ENCODE assay signal across 11 cellular contexts in genomic region chr9:76181020-76181641, GRCh38.
A peak's percentile ranks its signal among the peaks of the same experiment; 100 is the strongest.
DNase-seq lines count a peak whose midpoint lies in the region; ATAC-seq and TF ChIP-seq lines count a peak whose summit lies in the region.
"Had no signal": no experiment of that assay in that cellular context is flagged by ENCODE, and none has a peak within 500 bp of the region (broad histone marks: within the 10 kb centered on the region; RNA-seq: fewer than 3 reads in every experiment).

No MANE protein-coding gene starts in this region.

- peak overlapping the region; percentile 69 for H3K27ac Mint-ChIP-seq in activated T-cell treated with anti-CD3 and anti-CD28 coated beads, Interleukin-2, amount 50 U/mL, for 24 hours
- H3K27ac Mint-ChIP-seq in stimulated activated naive CD8-positive, alpha-beta T cell treated with anti-CD3 and anti-CD28 coated beads, Interleukin-15, amount 100 ng/mL, for 72 hours, result peak overlapping the region in 1 of 2 donors; percentile 88
- no peak overlapping the region for H3K27ac Mint-ChIP-seq in activated CD4-positive, alpha-beta memory T cell treated with anti-CD3 and anti-CD28 coated beads, Interleukin-2, amount 10 ng/mL, durations not matched to agents 7 days and 5 days
- H3K27ac Mint-ChIP-seq: CD4-positive, CD25-positive, alpha-beta regulatory T cell had no signal

- no peaks in the 10 kb centered on the region for H3K27me3 ChIP-seq in SJSA1 (replicated peaks)

- peak overlapping the region; percentile 42; the same call in 1 of the 2 replicates for H3K27ac ChIP-seq in SJSA1

- H3K9me3 Mint-ChIP-seq in activated T-cell treated with anti-CD3 and anti-CD28 coated beads, Interleukin-2, amount 50 U/mL, for 24 hours, result no peaks in the 10 kb centered on the region
- H3K9me3 Mint-ChIP-seq in stimulated activated naive CD8-positive, alpha-beta T cell treated with anti-CD3 and anti-CD28 coated beads, Interleukin-15, amount 100 ng/mL, for 72 hours, result no peaks in the 10 kb centered on the region
- H3K9me3 Mint-ChIP-seq in activated CD4-positive, alpha-beta memory T cell treated with anti-CD3 and anti-CD28 coated beads, Interleukin-2, amount 10 ng/mL, durations not matched to agents 7 days and 5 days, result no peaks in the 10 kb centered on the region

- POLR2A ChIA-PET in activated CD4-positive, alpha-beta memory T cell treated with anti-CD3 and anti-CD28 coated beads, Interleukin-2, amount 10 ng/mL, durations not matched to agents 7 days and 5 days (lab: Charles Lee), result no interaction called here

- peaks cover 14% of the 10 kb centered on the region for H3K36me3 ChIP-seq in SJSA1

- no peak for TF ChIP-seq CTCF in foreskin fibroblast (IDR thresholded peaks at IDR 0.05; ENCODE audit: low read depth, low read length)

- H3K4me3 ChIP-seq in SJSA1, result no peak overlapping the region
- no peak overlapping the region for H3K4me3 ChIP-seq in foreskin fibroblast (ENCODE audit: low read depth in 1 of 2, low read length in 2 of 2)
- H3K4me3 ChIP-seq: K562 had no signal

- ATAC-seq in stimulated activated naive CD8-positive, alpha-beta T cell treated with anti-CD3 and anti-CD28 coated beads, Interleukin-15, amount 100 ng/mL, for 72 hours, result peak; percentile 93
- no peak for ATAC-seq in GM18502 (IDR thresholded peaks at IDR 0.05; ENCODE audit: poor library complexity, unreplicated experiment)
- ATAC-seq: K562 had no signal

- H3K9me3 ChIP-seq in SJSA1 (replicated peaks), result no peaks in the 10 kb centered on the region

- peaks cover 55% of the 10 kb centered on the region for H3K36me3 Mint-ChIP-seq in activated T-cell treated with anti-CD3 and anti-CD28 coated beads, Interleukin-2, amount 50 U/mL, for 24 hours (ENCODE audit: low read depth)
- H3K36me3 Mint-ChIP-seq in activated CD4-positive, alpha-beta memory T cell treated with anti-CD3 and anti-CD28 coated beads, Interleukin-2, amount 10 ng/mL, durations not matched to agents 7 days and 5 days (ENCODE audit: low read depth), result no peaks in the 10 kb centered on the region

- CTCF ChIA-PET in activated CD4-positive, alpha-beta memory T cell treated with anti-CD3 and anti-CD28 coated beads, Interleukin-2, amount 10 ng/mL, durations not matched to agents 7 days and 5 days (lab: Charles Lee), result no interaction called here

- peaks cover 15% of the 10 kb centered on the region for H3K4me1 ChIP-seq in SJSA1 (replicated peaks)

- peaks cover 19% of the 10 kb centered on the region for H3K4me1 Mint-ChIP-seq in activated T-cell treated with anti-CD3 and anti-CD28 coated beads, Interleukin-2, amount 50 U/mL, for 24 hours (ENCODE audit: low read depth)
- H3K4me1 Mint-ChIP-seq in stimulated activated naive CD8-positive, alpha-beta T cell treated with anti-CD3 and anti-CD28 coated beads, Interleukin-15, amount 100 ng/mL, for 72 hours, result peaks cover 15% of the 10 kb centered on the region
- H3K4me1 Mint-ChIP-seq in activated CD4-positive, alpha-beta memory T cell treated with anti-CD3 and anti-CD28 coated beads, Interleukin-2, amount 10 ng/mL, durations not matched to agents 7 days and 5 days, result peaks cover 12% of the 10 kb centered on the region
- H3K4me1 Mint-ChIP-seq: CD4-positive, CD25-positive, alpha-beta regulatory T cell had no signal

- in situ Hi-C loops in KBM-7 (cut with MboI; ENCODE audit: low pct_unique_long_range_greater_than_20kb, low sequenced_read_pairs), result no loop called here

- DNase-seq in activated T-cell treated with anti-CD3 and anti-CD28 coated beads, Interleukin-2, amount 50 U/mL, for 24 hours, result no peak
- no peak for DNase-seq in activated T-cell treated with anti-CD3 and anti-CD28 coated beads, Interleukin-2, amount 50 U/mL, for 1 hour
- peak in 1 of 2 experiments; percentile 53 for DNase-seq in SJSA1 (ENCODE audit: low read depth in 1 of 2, low spot score in 2 of 2)
- DNase-seq in foreskin fibroblast, result peak; percentile 48 to 60
- peak; percentile 9 to 34 for DNase-seq in stimulated activated naive CD8-positive, alpha-beta T cell treated with anti-CD3 and anti-CD28 coated beads, Interleukin-15, amount 100 ng/mL, for 72 hours
- no peak for DNase-seq in activated CD4-positive, alpha-beta memory T cell treated with anti-CD3 and anti-CD28 coated beads, Interleukin-2, amount 10 ng/mL, durations not matched to agents 7 days and 5 days
- no peak for DNase-seq in KBM-7
- DNase-seq: caudate nucleus; CD4-positive, CD25-positive, alpha-beta regulatory T cell had no signal

- no peaks in the 10 kb centered on the region for H3K27me3 Mint-ChIP-seq in activated T-cell treated with anti-CD3 and anti-CD28 coated beads, Interleukin-2, amount 50 U/mL, for 24 hours
- no peaks in the 10 kb centered on the region for H3K27me3 Mint-ChIP-seq in stimulated activated naive CD8-positive, alpha-beta T cell treated with anti-CD3 and anti-CD28 coated beads, Interleukin-15, amount 100 ng/mL, for 72 hours
- no peaks in the 10 kb centered on the region for H3K27me3 Mint-ChIP-seq in activated CD4-positive, alpha-beta memory T cell treated with anti-CD3 and anti-CD28 coated beads, Interleukin-2, amount 10 ng/mL, durations not matched to agents 7 days and 5 days
- H3K27me3 Mint-ChIP-seq: CD4-positive, CD25-positive, alpha-beta regulatory T cell had no signal

- no peak overlapping the region for H3K4me3 Mint-ChIP-seq in activated T-cell treated with anti-CD3 and anti-CD28 coated beads, Interleukin-2, amount 50 U/mL, for 24 hours
- no peak overlapping the region for H3K4me3 Mint-ChIP-seq in stimulated activated naive CD8-positive, alpha-beta T cell treated with anti-CD3 and anti-CD28 coated beads, Interleukin-15, amount 100 ng/mL, for 72 hours
- no peak overlapping the region for H3K4me3 Mint-ChIP-seq in activated CD4-positive, alpha-beta memory T cell treated with anti-CD3 and anti-CD28 coated beads, Interleukin-2, amount 10 ng/mL, durations not matched to agents 7 days and 5 days
- H3K4me3 Mint-ChIP-seq: CD4-positive, CD25-positive, alpha-beta regulatory T cell had no signal

Comparison
In these comparisons a context has a peak if more than half of its experiments do, and no peak if none do; other contexts are left out.
1. DNase-seq: peak in foreskin fibroblast (2 of 2) and stimulated activated naive CD8-positive, alpha-beta T cell treated with anti-CD3 and anti-CD28 coated beads, Interleukin-15, amount 100 ng/mL, for 72 hours (2 of 2); none in activated T-cell treated with anti-CD3 and anti-CD28 coated beads, Interleukin-2, amount 50 U/mL, for 24 hours (single experiment), activated T-cell treated with anti-CD3 and anti-CD28 coated beads, Interleukin-2, amount 50 U/mL, for 1 hour (single experiment), activated CD4-positive, alpha-beta memory T cell treated with anti-CD3 and anti-CD28 coated beads, Interleukin-2, amount 10 ng/mL, durations not matched to agents 7 days and 5 days (single experiment) and KBM-7 (single experiment).